1 cellular context compared by ENCODE assay signal in genomic region chr17:59641799-59642484, GRCh38.
TF ChIP-seq lines count a peak whose summit lies in the region.

No MANE protein-coding gene starts in this region.

TF ChIP-seq in GM23338, 12 proteins besides CTCF, POLR2A, EP300 and RAD21 (continued from another document):
- no peak for TF ChIP-seq REST (IDR thresholded peaks at IDR 0.05; ENCODE audit: unreplicated experiment)
- no peak for TF ChIP-seq ZNF114 (CRISPR knock-in tag; IDR thresholded peaks at IDR 0.05)
- no peak for TF ChIP-seq EZH2 (IDR thresholded peaks at IDR 0.05; ENCODE audit: low read depth, unreplicated experiment)
- TF ChIP-seq STAT1 (IDR thresholded peaks at IDR 0.05; ENCODE audit: unreplicated experiment): no peak
- no peak for TF ChIP-seq EZH2phosphoT487 (IDR thresholded peaks at IDR 0.05; ENCODE audit: unreplicated experiment)
- no peak for TF ChIP-seq ZNF331 (CRISPR knock-in tag; IDR thresholded peaks at IDR 0.05; ENCODE audit: low read depth)
